20 cellular contexts compared by ENCODE assay signal in the genomic region with DNA sequence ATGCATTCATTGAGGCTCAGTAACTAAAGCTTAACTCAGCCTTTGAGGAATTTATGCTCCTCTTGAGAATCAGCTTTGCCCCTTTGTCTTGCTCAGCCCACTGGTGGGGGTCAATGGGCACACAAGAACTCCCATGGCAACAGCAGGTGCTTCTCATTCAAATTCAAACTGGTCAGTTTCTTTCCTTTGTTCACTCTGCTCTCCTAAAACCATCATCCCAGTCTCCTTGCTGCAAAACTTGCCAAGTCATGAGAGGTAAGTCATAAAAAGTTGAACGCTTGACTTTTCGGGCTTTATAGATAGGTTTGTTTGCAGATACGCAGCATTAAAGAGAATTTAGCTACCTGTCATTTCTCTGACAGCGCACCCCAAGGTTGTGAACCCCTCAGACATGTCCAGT.
"Had no signal": no experiment of that assay in that cellular context is flagged by ENCODE, and none has a peak within 500 bp of the region (broad histone marks: within the 10 kb centered on the region; RNA-seq: fewer than 3 reads in every experiment).

No MANE protein-coding gene starts in this region.

- H3K27me3 ChIP-seq: tibial nerve had no signal

- H3K4me1 ChIP-seq: prostate gland, spleen, tibial nerve had no signal

- H3K27ac ChIP-seq: prostate gland, spleen, tibial nerve had no signal

- DNase-seq: activated CD4-positive, alpha-beta memory T cell treated with anti-CD3 and anti-CD28 coated beads for 36 hours; activated CD4-positive, alpha-beta T cell treated with anti-CD3 and anti-CD28 coated beads for 1 hour; activated gamma-delta T cell; activated T-cell treated with anti-CD3 and anti-CD28 coated beads, Interleukin-2, amount 50 U/mL, for 48 hours; amygdala; cerebellar nuclear complex; glutamatergic neuron; immature natural killer cell; left colon; naive B cell; spleen; stimulated activated CD4-positive, alpha-beta T cell treated with anti-CD3 and anti-CD28 coated beads, Interleukin-2, amount 100 ng/mL, for 24 hours; stimulated activated naive B cell treated with anti-CD40 and anti-IgM and Interleukin-4, amounts not matched to agents 10 μg/mL and 1 μg/mL and 100 μg/mL, for 72 hours; T-helper 2 cell had no signal

- H3K4me3 ChIP-seq: lung, prostate gland, spleen, tibial nerve had no signal

- H3K36me3 ChIP-seq: prostate gland, spleen, tibial nerve had no signal

- ATAC-seq: esophagus mucosa; left colon; sciatic nerve; stimulated activated naive B cell treated with anti-CD40 and anti-IgM and Interleukin-4, amounts not matched to agents 10 μg/mL and 1 μg/mL and 100 μg/mL, for 72 hours had no signal

- H3K9me3 ChIP-seq: prostate gland, spleen had no signal

- FAIRE-seq: endometrium had no signal
